Comparison of ENCODE assay signal across 8 cellular contexts in genomic region chrX:154051210-154051810, GRCh38. TPM values are rescaled to one million over a fixed set of nuclear protein-coding genes. Genes with fewer than 3 reads are reported as not detected.
A peak's percentile ranks its signal among the peaks of the same experiment; 100 is the strongest.
DNase-seq lines count a peak whose midpoint lies in the region; ATAC-seq lines count a peak whose summit lies in the region.

No MANE protein-coding gene starts in this region.

- H3K27ac Mint-ChIP-seq in T-helper 2 cell treated with Interferon-gamma antibody and Interleukin-4, amounts not matched to agents 5 μg/mL and 100 μg/mL, for 36 hours = peak overlapping the region; percentile 70
- peak overlapping the region; percentile 10 to 80 (median 59) for H3K27ac Mint-ChIP-seq in immature natural killer cell

- no peaks in the 10 kb centered on the region for H3K27me3 Mint-ChIP-seq in T-helper 2 cell treated with Interferon-gamma antibody and Interleukin-4, amounts not matched to agents 5 μg/mL and 100 μg/mL, for 36 hours (ENCODE audit: low read depth)
- H3K27me3 Mint-ChIP-seq in immature natural killer cell (ENCODE audit: low read depth in 3 of 3) = peaks cover 4 to 8% (median 5%) of the 10 kb centered on the region in 3 donors

- peaks cover 17% of the 10 kb centered on the region for H3K36me3 Mint-ChIP-seq in T-helper 2 cell treated with Interferon-gamma antibody and Interleukin-4, amounts not matched to agents 5 μg/mL and 100 μg/mL, for 36 hours (ENCODE audit: low read depth)
- peaks cover 0 to 5% (median 0%) of the 10 kb centered on the region in 3 donors for H3K36me3 Mint-ChIP-seq in immature natural killer cell

- DNase-seq in Daoy (ENCODE audit: low read depth) (peak; percentile 37), LHCN-M2 (ENCODE audit: low read depth) (peak; percentile 46), amniotic stem cell (lab: John Stamatoyannopoulos, UW) (peak; percentile 12), immature natural killer cell (peak; percentile 56 to 65 (median 61))
- DNase-seq in T-helper 2 cell treated with Interferon-gamma antibody and Interleukin-4, amounts not matched to agents 5 μg/mL and 100 μg/mL, for 36 hours (ENCODE audit: low spot score) = peak; percentile 24
- peak; percentile 16 to 27 for DNase-seq in stimulated activated CD4-positive, alpha-beta T cell treated with anti-CD3 and anti-CD28 coated beads, Interleukin-15, amount 100 ng/mL, for 1 hour (ENCODE audit: low read depth in 1 of 2, low spot score in 1 of 2)

- H3K4me1 Mint-ChIP-seq in T-helper 2 cell treated with Interferon-gamma antibody and Interleukin-4, amounts not matched to agents 5 μg/mL and 100 μg/mL, for 36 hours (ENCODE audit: low read depth) = peaks cover 29% of the 10 kb centered on the region
- H3K4me1 Mint-ChIP-seq in immature natural killer cell = peaks cover 23 to 29% of the 10 kb centered on the region in 2 donors

- H3K4me3 Mint-ChIP-seq in T-helper 2 cell treated with Interferon-gamma antibody and Interleukin-4, amounts not matched to agents 5 μg/mL and 100 μg/mL, for 36 hours = no peak overlapping the region
- H3K4me3 Mint-ChIP-seq in immature natural killer cell = peak overlapping the region in 1 of 5 donors; percentile 35

- no peak for ATAC-seq in GM18870 (IDR thresholded peaks at IDR 0.05; ENCODE audit: unreplicated experiment)
- ATAC-seq in HG02970 (IDR thresholded peaks at IDR 0.05; ENCODE audit: low FRiP score, unreplicated experiment) = no peak

- no peaks in the 10 kb centered on the region for H3K9me3 Mint-ChIP-seq in T-helper 2 cell treated with Interferon-gamma antibody and Interleukin-4, amounts not matched to agents 5 μg/mL and 100 μg/mL, for 36 hours
- no peaks in the 10 kb centered on the region for H3K9me3 Mint-ChIP-seq in immature natural killer cell

RNA-seq across cellular contexts. Expression of gene IRAK1, which starts 31.6 kb away (rescaled TPM):
- total RNA-seq in Daoy (2014; rRNA removed; shearing (Covaris generic)) = 49.2 and 50.3 TPM in 2 replicates
- total RNA-seq in LHCN-M2 (2014; rRNA removed) = 135 and 149 TPM in 2 replicates
- 150 TPM for polyA plus RNA-seq in LHCN-M2 (2012)
- 10 to 100 TPM; 39.0 to 81.9 (median 46.6) TPM for polyA plus RNA-seq in immature natural killer cell

RNA-seq across cellular contexts. Expression of gene MECP2, which starts 46.2 kb away (rescaled TPM):
- 12.1 and 14.2 TPM in 2 replicates for total RNA-seq in Daoy (2014; rRNA removed; shearing (Covaris generic))
- total RNA-seq in LHCN-M2 (2014; rRNA removed) = 23.8 and 23.9 TPM in 2 replicates
- 14.6 TPM for polyA plus RNA-seq in LHCN-M2 (2012)
- 10 to 100 TPM; 11.4 to 31.5 (median 18.3) TPM for polyA plus RNA-seq in immature natural killer cell
